In the genomic region with DNA sequence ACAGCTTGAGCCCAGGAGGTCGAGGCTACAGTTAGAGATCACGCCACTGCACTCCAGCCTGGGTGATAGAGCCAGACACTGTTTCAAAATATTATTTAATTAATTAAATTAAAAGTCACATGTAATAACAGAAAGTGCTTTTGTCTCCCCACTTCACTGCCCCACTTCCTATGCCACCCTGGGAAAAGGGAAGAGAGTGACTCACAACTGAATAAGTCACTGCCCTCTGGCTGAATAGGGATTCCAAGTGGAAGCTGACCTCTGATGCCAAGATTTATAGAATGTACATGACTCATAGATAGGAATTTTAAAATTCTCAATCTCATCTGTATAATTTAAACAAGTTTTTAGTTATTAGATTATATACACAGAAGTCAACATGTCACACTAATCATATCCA, we compare ENCODE assay signal across 11 cellular contexts. TPM values are rescaled to one million over a fixed set of nuclear protein-coding genes. Genes with fewer than 3 reads are reported as not detected.
DNase-seq lines count a peak whose midpoint lies in the region; ATAC-seq and TF ChIP-seq lines count a peak whose summit lies in the region.
"Had no signal": no experiment of that assay in that cellular context is flagged by ENCODE, and none has a peak within 500 bp of the region (broad histone marks: within the 10 kb centered on the region; RNA-seq: fewer than 3 reads in every experiment).

No MANE protein-coding gene starts in this region.

- CTCF ChIA-PET in activated CD8-positive, alpha-beta T cell treated with anti-CD3 and anti-CD28 coated beads for 36 hours (lab: Charles Lee) = no interaction called here

- peaks cover 8% of the 10 kb centered on the region for H3K27me3 Mint-ChIP-seq in neural crest cell (ENCODE audit: low read depth)
- H3K27me3 Mint-ChIP-seq in glutamatergic neuron (ENCODE audit: unreplicated experiment) = no peaks in the 10 kb centered on the region
- peaks cover 2% of the 10 kb centered on the region for H3K27me3 Mint-ChIP-seq in activated T-helper 2 cell treated with anti-CD3 and anti-CD28 coated beads, Interferon-gamma antibody, Interleukin-2, Interleukin-4, amounts not matched to agents 10 μg/mL and 5 μg/mL and 100 μg/mL, durations not matched to agents 14 hours and 24 hours and 36 hours (ENCODE audit: low read depth)
- no peaks in the 10 kb centered on the region for H3K27me3 Mint-ChIP-seq in activated CD8-positive, alpha-beta T cell treated with anti-CD3 and anti-CD28 coated beads for 36 hours
- H3K27me3 Mint-ChIP-seq: activated CD4-positive, alpha-beta memory T cell treated with anti-CD3 and anti-CD28 coated beads for 36 hours had no signal

- peaks cover 20% of the 10 kb centered on the region for H3K36me3 Mint-ChIP-seq in neural crest cell (ENCODE audit: low read depth)
- peaks cover 10% of the 10 kb centered on the region for H3K36me3 Mint-ChIP-seq in glutamatergic neuron (ENCODE audit: unreplicated experiment)
- peaks cover 10% of the 10 kb centered on the region for H3K36me3 Mint-ChIP-seq in activated T-helper 2 cell treated with anti-CD3 and anti-CD28 coated beads, Interferon-gamma antibody, Interleukin-2, Interleukin-4, amounts not matched to agents 10 μg/mL and 5 μg/mL and 100 μg/mL, durations not matched to agents 14 hours and 24 hours and 36 hours (ENCODE audit: low read depth)
- peaks cover 15% of the 10 kb centered on the region for H3K36me3 Mint-ChIP-seq in activated CD8-positive, alpha-beta T cell treated with anti-CD3 and anti-CD28 coated beads for 36 hours (ENCODE audit: low read depth)

- ATAC-seq in HG02884 (IDR thresholded peaks at IDR 0.05; ENCODE audit: unreplicated experiment) = no peak
- no peak for ATAC-seq in activated CD8-positive, alpha-beta T cell treated with anti-CD3 and anti-CD28 coated beads for 36 hours

- H3K27ac Mint-ChIP-seq in neural crest cell (ENCODE audit: unreplicated experiment) (no peak overlapping the region), glutamatergic neuron (ENCODE audit: unreplicated experiment) (no peak overlapping the region)
- H3K27ac Mint-ChIP-seq in activated T-helper 2 cell treated with anti-CD3 and anti-CD28 coated beads, Interferon-gamma antibody, Interleukin-2, Interleukin-4, amounts not matched to agents 10 μg/mL and 5 μg/mL and 100 μg/mL, durations not matched to agents 14 hours and 24 hours and 36 hours = no peak overlapping the region
- no peak overlapping the region for H3K27ac Mint-ChIP-seq in activated CD8-positive, alpha-beta T cell treated with anti-CD3 and anti-CD28 coated beads for 36 hours
- H3K27ac Mint-ChIP-seq: activated CD4-positive, alpha-beta memory T cell treated with anti-CD3 and anti-CD28 coated beads for 36 hours had no signal

- peaks cover 10% of the 10 kb centered on the region for H3K9me3 Mint-ChIP-seq in neural crest cell
- no peaks in the 10 kb centered on the region for H3K9me3 Mint-ChIP-seq in glutamatergic neuron (ENCODE audit: unreplicated experiment)
- peaks cover 42% of the 10 kb centered on the region for H3K9me3 Mint-ChIP-seq in activated T-helper 2 cell treated with anti-CD3 and anti-CD28 coated beads, Interferon-gamma antibody, Interleukin-2, Interleukin-4, amounts not matched to agents 10 μg/mL and 5 μg/mL and 100 μg/mL, durations not matched to agents 14 hours and 24 hours and 36 hours
- H3K9me3 Mint-ChIP-seq in activated CD8-positive, alpha-beta T cell treated with anti-CD3 and anti-CD28 coated beads for 36 hours = peaks cover 14% of the 10 kb centered on the region

- peak overlapping the region; percentile 88 for H3K4me3 Mint-ChIP-seq in neural crest cell
- H3K4me3 Mint-ChIP-seq in glutamatergic neuron (ENCODE audit: unreplicated experiment) = no peak overlapping the region
- H3K4me3 Mint-ChIP-seq in activated T-helper 2 cell treated with anti-CD3 and anti-CD28 coated beads, Interferon-gamma antibody, Interleukin-2, Interleukin-4, amounts not matched to agents 10 μg/mL and 5 μg/mL and 100 μg/mL, durations not matched to agents 14 hours and 24 hours and 36 hours (ENCODE audit: low read depth) = no peak overlapping the region
- H3K4me3 Mint-ChIP-seq in activated CD8-positive, alpha-beta T cell treated with anti-CD3 and anti-CD28 coated beads for 36 hours = no peak overlapping the region
- H3K4me3 Mint-ChIP-seq: activated CD4-positive, alpha-beta memory T cell treated with anti-CD3 and anti-CD28 coated beads for 36 hours had no signal

- DNase-seq in COLO829 (ENCODE audit: low spot score) (peak; percentile 78), NCI-H226 (peak; percentile 84), dermis blood vessel endothelial cell (peak; percentile 85), neural crest cell (ENCODE audit: low read depth, low spot score) (no peak), glutamatergic neuron (no peak)
- DNase-seq in activated T-helper 2 cell treated with anti-CD3 and anti-CD28 coated beads, Interferon-gamma antibody, Interleukin-2, Interleukin-4, amounts not matched to agents 10 μg/mL and 5 μg/mL and 100 μg/mL, durations not matched to agents 14 hours and 24 hours and 36 hours (ENCODE audit: low spot score) = no peak
- DNase-seq in activated CD8-positive, alpha-beta T cell treated with anti-CD3 and anti-CD28 coated beads for 36 hours = no peak
- DNase-seq: activated CD4-positive, alpha-beta memory T cell treated with anti-CD3 and anti-CD28 coated beads for 36 hours; SJCRH30 had no signal

- H3K4me1 Mint-ChIP-seq in neural crest cell (peaks cover 25% of the 10 kb centered on the region), glutamatergic neuron (ENCODE audit: low read depth, unreplicated experiment) (no peaks in the 10 kb centered on the region)
- H3K4me1 Mint-ChIP-seq in activated T-helper 2 cell treated with anti-CD3 and anti-CD28 coated beads, Interferon-gamma antibody, Interleukin-2, Interleukin-4, amounts not matched to agents 10 μg/mL and 5 μg/mL and 100 μg/mL, durations not matched to agents 14 hours and 24 hours and 36 hours (ENCODE audit: low read depth) = peaks cover 6% of the 10 kb centered on the region
- peaks cover 12% of the 10 kb centered on the region for H3K4me1 Mint-ChIP-seq in activated CD8-positive, alpha-beta T cell treated with anti-CD3 and anti-CD28 coated beads for 36 hours (ENCODE audit: low read depth)

- TF ChIP-seq CTCF in neural crest cell (conservative IDR thresholded peaks at IDR 0.05) (no peak), glutamatergic neuron (IDR thresholded peaks at IDR 0.05; ENCODE audit: partially characterized antibody, unreplicated experiment) (no peak)
- no peak for TF ChIP-seq CTCF in activated CD8-positive, alpha-beta T cell treated with anti-CD3 and anti-CD28 coated beads for 36 hours (IDR thresholded peaks at IDR 0.05)

- intact Hi-C loops in activated T-helper 2 cell treated with anti-CD3 and anti-CD28 coated beads, Interferon-gamma antibody, Interleukin-2, Interleukin-4, amounts not matched to agents 10 μg/mL and 5 μg/mL and 100 μg/mL, durations not matched to agents 14 hours and 24 hours and 36 hours (cut with micrococcal nuclease) = no loop called here
- intact Hi-C loops in activated CD8-positive, alpha-beta T cell treated with anti-CD3 and anti-CD28 coated beads for 36 hours (cut with micrococcal nuclease) = no loop called here

- POLR2A ChIA-PET in activated CD8-positive, alpha-beta T cell treated with anti-CD3 and anti-CD28 coated beads for 36 hours (lab: Charles Lee) = no interaction called here

RNA-seq across cellular contexts. Expression of gene ERVV-1, which starts 22.2 kb away (rescaled TPM):
- total RNA-seq in dermis blood vessel endothelial cell (not detected in 2 replicates), neural crest cell (not detected in 2 replicates), glutamatergic neuron (ENCODE audit: unreplicated experiment) (not detected)
- total RNA-seq in activated T-helper 2 cell treated with anti-CD3 and anti-CD28 coated beads, Interferon-gamma antibody, Interleukin-2, Interleukin-4, amounts not matched to agents 10 μg/mL and 5 μg/mL and 100 μg/mL, durations not matched to agents 14 hours and 24 hours and 36 hours = not detected in 2 replicates
- not detected for total RNA-seq in activated CD8-positive, alpha-beta T cell treated with anti-CD3 and anti-CD28 coated beads for 36 hours
- total RNA-seq: activated CD4-positive, alpha-beta memory T cell treated with anti-CD3 and anti-CD28 coated beads for 36 hours; ascending aorta; SJCRH30 had no signal

RNA-seq across cellular contexts. Expression of gene ZNF816, which starts 28.8 kb away (rescaled TPM):
- total RNA-seq in dermis blood vessel endothelial cell = 6.1 and 9.0 TPM in 2 replicates
- total RNA-seq in neural crest cell = 12.0 and 13.8 TPM in 2 replicates
- total RNA-seq in glutamatergic neuron (ENCODE audit: unreplicated experiment) = 11.9 TPM
- 8.1 and 8.4 TPM in 2 replicates for total RNA-seq in activated T-helper 2 cell treated with anti-CD3 and anti-CD28 coated beads, Interferon-gamma antibody, Interleukin-2, Interleukin-4, amounts not matched to agents 10 μg/mL and 5 μg/mL and 100 μg/mL, durations not matched to agents 14 hours and 24 hours and 36 hours
- 10 to 100 TPM; 10.2 to 12.6 TPM for total RNA-seq in activated CD8-positive, alpha-beta T cell treated with anti-CD3 and anti-CD28 coated beads for 36 hours

RNA-seq across cellular contexts. Expression of gene ERVV-2, which starts 53.1 kb away (rescaled TPM):
- not detected in 2 replicates for total RNA-seq in dermis blood vessel endothelial cell
- total RNA-seq in neural crest cell = not detected in 2 replicates
- total RNA-seq in glutamatergic neuron (ENCODE audit: unreplicated experiment) = not detected
- not detected in 2 replicates for total RNA-seq in activated T-helper 2 cell treated with anti-CD3 and anti-CD28 coated beads, Interferon-gamma antibody, Interleukin-2, Interleukin-4, amounts not matched to agents 10 μg/mL and 5 μg/mL and 100 μg/mL, durations not matched to agents 14 hours and 24 hours and 36 hours
- total RNA-seq in activated CD8-positive, alpha-beta T cell treated with anti-CD3 and anti-CD28 coated beads for 36 hours = not detected
- total RNA-seq: activated CD4-positive, alpha-beta memory T cell treated with anti-CD3 and anti-CD28 coated beads for 36 hours; ascending aorta; SJCRH30 had no signal

Comparison
In these comparisons a context has a peak if more than half of its experiments do, and no peak if none do; other contexts are left out.
1. DNase-seq: peak in COLO829 (single experiment), NCI-H226 (single experiment) and dermis blood vessel endothelial cell (single experiment); none in neural crest cell (single experiment), glutamatergic neuron (single experiment), activated T-helper 2 cell treated with anti-CD3 and anti-CD28 coated beads, Interferon-gamma antibody, Interleukin-2, Interleukin-4, amounts not matched to agents 10 μg/mL and 5 μg/mL and 100 μg/mL, durations not matched to agents 14 hours and 24 hours and 36 hours (single experiment) and activated CD8-positive, alpha-beta T cell treated with anti-CD3 and anti-CD28 coated beads for 36 hours (single experiment).